Comparison of ENCODE assay signal across 24 cellular contexts in the genomic region with DNA sequence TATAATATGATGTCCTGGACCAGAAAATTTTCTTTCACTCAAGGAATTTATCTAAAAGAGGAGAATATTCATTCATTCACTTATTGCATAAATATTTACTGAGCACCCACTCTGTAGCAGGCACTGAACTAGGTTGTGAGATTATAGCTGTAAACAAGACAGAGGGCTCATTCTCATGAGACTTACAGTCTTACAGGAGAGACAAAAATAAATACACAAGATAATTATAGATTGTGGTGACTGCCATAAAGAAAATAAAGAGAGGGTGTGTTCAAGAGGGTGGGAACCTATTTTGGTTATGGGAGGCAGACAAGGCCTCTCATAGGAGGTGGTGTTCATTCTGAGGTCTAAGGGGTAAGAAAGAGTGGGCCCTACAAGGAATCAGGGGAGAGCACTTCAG.
A peak's percentile ranks its signal among the peaks of the same experiment; 100 is the strongest.
DNase-seq lines count a peak whose midpoint lies in the region; ATAC-seq and TF ChIP-seq lines count a peak whose summit lies in the region.
"Had no signal": no experiment of that assay in that cellular context is flagged by ENCODE, and none has a peak within 500 bp of the region (broad histone marks: within the 10 kb centered on the region; RNA-seq: fewer than 3 reads in every experiment).

No MANE protein-coding gene starts in this region.

- H3K4me1 Mint-ChIP-seq in CD4-positive, alpha-beta T cell (ENCODE audit: low read depth), result peaks cover 47% of the 10 kb centered on the region

- H3K9me3 ChIP-seq in CD4-positive, alpha-beta T cell (ENCODE audit: control insufficient read depth, low read length), result no peaks in the 10 kb centered on the region
- H3K9me3 ChIP-seq in gastroesophageal sphincter, result no peaks in the 10 kb centered on the region
- H3K9me3 ChIP-seq: adrenal gland, neutrophil, thoracic aorta, vagina had no signal

- H3K27me3 ChIP-seq in CD4-positive, alpha-beta T cell (ENCODE audit: control insufficient read depth, insufficient read depth, low read length), result no peaks in the 10 kb centered on the region
- H3K27me3 ChIP-seq in gastroesophageal sphincter, result peaks cover 11% of the 10 kb centered on the region
- H3K27me3 ChIP-seq: adrenal gland, neutrophil, vagina had no signal

- no peaks in the 10 kb centered on the region for H3K9me3 Mint-ChIP-seq in CD4-positive, alpha-beta T cell
- H3K9me3 Mint-ChIP-seq: activated CD4-positive, alpha-beta T cell treated with anti-CD3 and anti-CD28 coated beads, Interleukin-2, amount 10 ng/mL, durations not matched to agents 7 days and 5 days; GM23338; stimulated activated memory B cell treated with anti-CD40 and anti-IgM and Interleukin-4, amounts not matched to agents 10 μg/mL and 1 μg/mL and 100 μg/mL, for 72 hours; T-helper 1 cell treated with Interleukin-12 subunit alpha and Interleukin-12 subunit beta and Interleukin-4 antibody, amounts not matched to agents 30 μg/mL and 1 μg/mL, for 36 hours had no signal

- TF ChIP-seq EP300 in gastroesophageal sphincter (IDR thresholded peaks at IDR 0.05), result no peak

- CTCF ChIA-PET in CD4-positive, alpha-beta T cell (lab: Charles Lee), result no interaction called here

- TF ChIP-seq POLR2A in gastroesophageal sphincter (IDR thresholded peaks at IDR 0.05), result no peak

- no peaks in the 10 kb centered on the region for H3K27me3 Mint-ChIP-seq in CD4-positive, alpha-beta T cell
- H3K27me3 Mint-ChIP-seq: activated CD4-positive, alpha-beta T cell treated with anti-CD3 and anti-CD28 coated beads, Interleukin-2, amount 10 ng/mL, durations not matched to agents 7 days and 5 days; activated CD8-positive, alpha-beta memory T cell treated with anti-CD3 and anti-CD28 coated beads, Interleukin-2, amount 10 ng/mL, durations not matched to agents 7 days and 5 days; stimulated activated memory B cell treated with anti-CD40 and anti-IgM and Interleukin-4, amounts not matched to agents 10 μg/mL and 1 μg/mL and 100 μg/mL, for 72 hours had no signal

- POLR2A ChIA-PET in CD4-positive, alpha-beta T cell (lab: Charles Lee), result no interaction called here

- H3K36me3 Mint-ChIP-seq in CD4-positive, alpha-beta T cell (ENCODE audit: low read depth), result no peaks in the 10 kb centered on the region
- H3K36me3 Mint-ChIP-seq: stimulated activated memory B cell treated with anti-CD40 and anti-IgM and Interleukin-4, amounts not matched to agents 10 μg/mL and 1 μg/mL and 100 μg/mL, for 72 hours had no signal

- ATAC-seq in CD4-positive, alpha-beta T cell (ENCODE audit: poor library complexity), result no peak
- ATAC-seq in GM21390 (IDR thresholded peaks at IDR 0.05; ENCODE audit: unreplicated experiment), result peak; percentile 54
- ATAC-seq in gastroesophageal sphincter, result no peak
- ATAC-seq: activated CD8-positive, alpha-beta memory T cell treated with anti-CD3 and anti-CD28 coated beads, Interleukin-2, amount 10 ng/mL, durations not matched to agents 7 days and 5 days; GM23338; PC-3; stimulated activated memory B cell treated with anti-CD40 and anti-IgM and Interleukin-4, amounts not matched to agents 10 μg/mL and 1 μg/mL and 100 μg/mL, for 72 hours had no signal

- no peak for TF ChIP-seq CTCF in CD4-positive, alpha-beta T cell (IDR thresholded peaks at IDR 0.05)
- no peak for TF ChIP-seq CTCF in gastroesophageal sphincter (IDR thresholded peaks at IDR 0.05)

- H3K36me3 ChIP-seq in gastroesophageal sphincter, result no peaks in the 10 kb centered on the region
- H3K36me3 ChIP-seq: adrenal gland, thoracic aorta, vagina had no signal

- H3K4me3 Mint-ChIP-seq in CD4-positive, alpha-beta T cell, result no peak overlapping the region
- H3K4me3 Mint-ChIP-seq: activated CD4-positive, alpha-beta T cell treated with anti-CD3 and anti-CD28 coated beads, Interleukin-2, amount 10 ng/mL, durations not matched to agents 7 days and 5 days; activated CD8-positive, alpha-beta memory T cell treated with anti-CD3 and anti-CD28 coated beads, Interleukin-2, amount 10 ng/mL, durations not matched to agents 7 days and 5 days; GM23338; stimulated activated memory B cell treated with anti-CD40 and anti-IgM and Interleukin-4, amounts not matched to agents 10 μg/mL and 1 μg/mL and 100 μg/mL, for 72 hours; T-helper 1 cell treated with Interleukin-12 subunit alpha and Interleukin-12 subunit beta and Interleukin-4 antibody, amounts not matched to agents 30 μg/mL and 1 μg/mL, for 36 hours had no signal

- no peak overlapping the region for H3K4me3 ChIP-seq in gastroesophageal sphincter
- H3K4me3 ChIP-seq: adrenal gland, GM23338, lung, thoracic aorta, vagina had no signal

- intact Hi-C loops in CD4-positive, alpha-beta T cell (cut with DNase I, micrococcal nuclease), result no loop called here

- H3K4me1 ChIP-seq in gastroesophageal sphincter, result no peaks in the 10 kb centered on the region
- H3K4me1 ChIP-seq: adrenal gland had no signal

- DNase-seq in CD4-positive, alpha-beta T cell, result no peak
- DNase-seq in NCI-H748 (lab: John Stamatoyannopoulos, UW; ENCODE audit: unreplicated experiment) (peak; percentile 28), myocyte (ENCODE audit: low read depth) (peak; percentile 64), NAMALWA (ENCODE audit: low spot score) (no peak), NCI-H69 (lab: John Stamatoyannopoulos, UW) (no peak)
- DNase-seq: activated CD4-positive, alpha-beta T cell treated with anti-CD3 and anti-CD28 coated beads, Interleukin-2, amount 10 ng/mL, durations not matched to agents 7 days and 5 days; activated CD8-positive, alpha-beta memory T cell treated with anti-CD3 and anti-CD28 coated beads, Interleukin-2, amount 10 ng/mL, durations not matched to agents 7 days and 5 days; activated effector memory CD4-positive, alpha-beta T cell treated with anti-CD3 and anti-CD28 coated beads, Interleukin-2, amount 50 U/mL, for 16 hours; adrenal gland; cortex of kidney; NCI-H1417 treated with DMSO at 0.1 percent for 48 hours; PC-3; SHP77; small intestine; stimulated activated CD4-positive, alpha-beta T cell treated with anti-CD3 and anti-CD28 coated beads, Interleukin-2, amount 100 ng/mL, for 24 hours had no signal

- H3K27ac ChIP-seq in CD4-positive, alpha-beta T cell (ENCODE audit: low read depth, low read length), result no peak overlapping the region
- no peak overlapping the region for H3K27ac ChIP-seq in gastroesophageal sphincter
- H3K27ac ChIP-seq: adrenal gland, neutrophil, thoracic aorta, vagina had no signal

- peak overlapping the region; percentile 7 for H3K27ac Mint-ChIP-seq in CD4-positive, alpha-beta T cell
- H3K27ac Mint-ChIP-seq: activated CD4-positive, alpha-beta T cell treated with anti-CD3 and anti-CD28 coated beads, Interleukin-2, amount 10 ng/mL, durations not matched to agents 7 days and 5 days; activated CD8-positive, alpha-beta memory T cell treated with anti-CD3 and anti-CD28 coated beads, Interleukin-2, amount 10 ng/mL, durations not matched to agents 7 days and 5 days; GM23338; stimulated activated memory B cell treated with anti-CD40 and anti-IgM and Interleukin-4, amounts not matched to agents 10 μg/mL and 1 μg/mL and 100 μg/mL, for 72 hours; T-helper 1 cell treated with Interleukin-12 subunit alpha and Interleukin-12 subunit beta and Interleukin-4 antibody, amounts not matched to agents 30 μg/mL and 1 μg/mL, for 36 hours had no signal

Comparison
In these comparisons a context has a peak if more than half of its experiments do, and no peak if none do; other contexts are left out.
1. DNase-seq: peak in NCI-H748 (single experiment) and myocyte (single experiment); none in CD4-positive, alpha-beta T cell (0 of 10), NAMALWA (single experiment) and NCI-H69 (single experiment).